ENCODE assay signal across 11 cellular contexts in genomic region chrX:84907324-84907946, GRCh38.
DNase-seq lines count a peak whose midpoint lies in the region; ATAC-seq, FAIRE-seq and TF ChIP-seq lines count a peak whose summit lies in the region.
"Had no signal": no experiment of that assay in that cellular context is flagged by ENCODE, and none has a peak within 500 bp of the region (broad histone marks: within the 10 kb centered on the region; RNA-seq: fewer than 3 reads in every experiment).

No MANE protein-coding gene starts in this region.

- H3K9me3 ChIP-seq in A549 (no peaks in the 10 kb centered on the region), HCT116 (ENCODE audit: control insufficient read depth in 1 of 2, insufficient read depth in 1 of 2, low read depth in 1 of 2, low read length in 2 of 2) (no peaks in the 10 kb centered on the region)
- H3K9me3 ChIP-seq: SJSA1 had no signal

- WGBS in A549 (ENCODE audit: missing lambda C conversion rate) = 0% methylated on average over 5 of the region's 5 CpGs

- H3K4me1 ChIP-seq in A549 (no peaks in the 10 kb centered on the region), HCT116 (ENCODE audit: control insufficient read depth in 1 of 2, insufficient read depth in 2 of 2, low read length in 2 of 2) (no peaks in the 10 kb centered on the region)
- H3K4me1 ChIP-seq: SJSA1 had no signal

- H3K4me2 ChIP-seq in A549 = peak overlapping the region; percentile 37; the same call in 1 of the 3 replicates
- peak overlapping the region; percentile 17; the same call in 1 of the 2 replicates for H3K4me2 ChIP-seq in HCT116 (ENCODE audit: low read length)

- no peak overlapping the region for H3K9ac ChIP-seq in HCT116 (ENCODE audit: low read length)

- TF ChIP-seq POLR2A in A549 (IDR thresholded peaks at IDR 0.05; ENCODE audit: low read length) (no peak), HCT116 (IDR thresholded peaks at IDR 0.05; ENCODE audit: borderline replicate concordance, extremely low read depth, insufficient read depth, insufficient read length) (no peak)

- TF ChIP-seq EP300 in A549 (IDR thresholded peaks at IDR 0.05) = no peak

- H3K4me3 ChIP-seq in A549 = no peak overlapping the region
- H3K4me3 ChIP-seq in HCT116 (replicated peaks in 1 of 2; ENCODE audit: low read depth in 1 of 2, low read length in 2 of 2) = no peak overlapping the region
- no peak overlapping the region for H3K4me3 ChIP-seq in kidney epithelial cell (ENCODE audit: low read depth, low read length)
- H3K4me3 ChIP-seq: SJSA1 had no signal

- FAIRE-seq in A549 (lab: Jason Lieb, UNC) = no peak

- POLR2A ChIA-PET in A549 (lab: Yijun Ruan, JAX) = no interaction called here
- POLR2A ChIA-PET in HCT116 (lab: Charles Lee) = no interaction called here

- intact Hi-C loops in HCT116 (cut with micrococcal nuclease) = loop anchor here (5.0 kb wide), 1 partner anchor 175 kb away; no protein-coding TSS in a partner anchor
- intact Hi-C loops in sciatic nerve (cut with DNase I) = no loop called here
- intact Hi-C loops in head of caudate nucleus (cut with DNase I) = no loop called here

- peak in 1 of 2 experiments; percentile 11 for DNase-seq in A549 (ENCODE audit: low read depth in 1 of 2, low spot score in 1 of 2)
- no peak for DNase-seq in HCT116 (ENCODE audit: low read depth, low spot score)
- peak; percentile 6 for DNase-seq in SW480 (ENCODE audit: low spot score)
- no peak for DNase-seq in kidney epithelial cell (ENCODE audit: low read depth)
- no peak for DNase-seq in sciatic nerve (ENCODE audit: low spot score)
- DNase-seq in head of caudate nucleus = no peak
- no peak for DNase-seq in HuH-7.5 (ENCODE audit: low spot score)
- no peak for DNase-seq in NCI-H446 (lab: John Stamatoyannopoulos, UW)
- DNase-seq: activated naive CD4-positive, alpha-beta T cell treated with anti-CD3 and anti-CD28 coated beads, Interleukin-2, amount 10 ng/mL, durations not matched to agents 7 days and 5 days had no signal

- no peak; the same call in 1 of the 3 replicates for TF ChIP-seq CTCF in A549 (IDR thresholded peaks at IDR 0.05)
- peak in 1 of 3 experiments; percentile 36; a peak in 1 of 6 replicates for TF ChIP-seq CTCF in HCT116 (IDR thresholded peaks at IDR 0.05 in 2 of 3, conservative IDR thresholded peaks at IDR 0.05 in 1 of 3; ENCODE audit: borderline replicate concordance in 1 of 3, insufficient read depth in 1 of 3, low read depth in 2 of 3, low read length in 2 of 3)
- TF ChIP-seq CTCF in kidney epithelial cell (IDR thresholded peaks at IDR 0.05; ENCODE audit: insufficient read depth, low read length, poor library complexity, severe bottlenecking) = peak; percentile 8

- BruUV-seq in HCT116 (replicated peaks; lab: Mats Ljungman, UMichigan) = no TSS peak

- H3K36me3 ChIP-seq in HCT116 (ENCODE audit: control insufficient read depth in 1 of 2, insufficient read depth in 2 of 2, low read length in 2 of 2) (no peaks in the 10 kb centered on the region), kidney epithelial cell (ENCODE audit: control insufficient read depth, insufficient read depth, low read length) (no peaks in the 10 kb centered on the region)
- H3K36me3 ChIP-seq: SJSA1 had no signal

- CTCF ChIA-PET in A549 (lab: Yijun Ruan, JAX) (interaction anchor here (0.9 to 2.5 kb wide), 3 partner anchors 160 to 861 kb away, joined by 3 to 14 read pairs (median 3); no protein-coding TSS in a partner anchor), HCT116 (lab: Charles Lee) (interaction anchor here (1.1 to 1.6 kb wide), 3 partner anchors 146 to 178 kb away, joined by 3 to 9 read pairs (median 6); no protein-coding TSS in a partner anchor)

- no peaks in the 10 kb centered on the region for H3K79me2 ChIP-seq in HCT116 (ENCODE audit: insufficient read depth, low read length)

- H3K27ac ChIP-seq in A549 (no peak overlapping the region), HCT116 (ENCODE audit: low read depth, low read length) (no peak overlapping the region)
- H3K27ac ChIP-seq: HL-60, SJSA1 had no signal

- RAD21 ChIA-PET in HCT116 (lab: Charles Lee; ENCODE audit: low non-redundant PET in 1 of 2, low total read pairs in 2 of 2, uncharacterized antibody in 2 of 2, unreplicated experiment in 2 of 2) = no interaction called here

- H4K20me1 ChIP-seq in HCT116 (ENCODE audit: insufficient read depth) = no peaks in the 10 kb centered on the region

- TF ChIP-seq RAD21 in A549 (conservative IDR thresholded peaks at IDR 0.05 in 1 of 2, IDR thresholded peaks at IDR 0.05 in 1 of 2) = peak in 1 of 2 experiments; percentile 27; a peak in 1 of 5 replicates
- no peak for TF ChIP-seq RAD21 in HCT116 (IDR thresholded peaks at IDR 0.05; ENCODE audit: low read depth)

- no peak overlapping the region for H2AFZ ChIP-seq in HCT116 (ENCODE audit: low read depth, low read length, poor library complexity, severe bottlenecking)

- no peaks in the 10 kb centered on the region for H3K9me2 ChIP-seq in HCT116 (ENCODE audit: insufficient read depth)

- ATAC-seq in A549 (peak in 1 of 2 experiments; percentile 51; a peak in 2 of 6 replicates), HCT116 (no peak; the same call in 1 of the 2 replicates), sciatic nerve (no peak)

- H3K27me3 ChIP-seq in HCT116 (ENCODE audit: insufficient read depth, low read length) = no peaks in the 10 kb centered on the region
- H3K27me3 ChIP-seq in kidney epithelial cell (ENCODE audit: control insufficient read depth, insufficient read depth, low read length) = no peaks in the 10 kb centered on the region
- H3K27me3 ChIP-seq: SJSA1 had no signal

TF ChIP-seq in A549, 52 proteins besides CTCF, POLR2A, EP300 and RAD21:
- TF ChIP-seq SMC3 (IDR thresholded peaks at IDR 0.05) (peak; percentile 25; the same call in 2 of the 3 replicates), CBX8 (IDR thresholded peaks at IDR 0.05) (no peak)
TF ChIP-seq in A549: peak in this region for 1.

TF ChIP-seq in HCT116, 20 proteins besides CTCF, POLR2A, EP300 and RAD21 (continues in another document):
- TF ChIP-seq CEBPB (IDR thresholded peaks at IDR 0.05; ENCODE audit: low read depth) (no peak), REST (IDR thresholded peaks at IDR 0.05; ENCODE audit: low read depth) (no peak), JUND (IDR thresholded peaks at IDR 0.05) (no peak), EZH2phosphoT487 (IDR thresholded peaks at IDR 0.05; ENCODE audit: borderline replicate concordance) (no peak), SIN3A (IDR thresholded peaks at IDR 0.05; ENCODE audit: low read depth) (no peak), EGR1 (IDR thresholded peaks at IDR 0.05; ENCODE audit: low read depth) (no peak), TCF7L2 (IDR thresholded peaks at IDR 0.05; ENCODE audit: borderline replicate concordance, extremely low read depth, insufficient read depth, insufficient read length) (no peak), ZBTB33 (IDR thresholded peaks at IDR 0.05; ENCODE audit: extremely low read depth, insufficient replicate concordance, low read length) (no peak), SRF (IDR thresholded peaks at IDR 0.05; ENCODE audit: low read depth) (no peak), EZH2 (IDR thresholded peaks at IDR 0.05) (no peak), YY1 (IDR thresholded peaks at IDR 0.05; ENCODE audit: extremely low read depth, insufficient replicate concordance, low read depth, low read length) (no peak), MAX (IDR thresholded peaks at IDR 0.05) (no peak), ZFX (IDR thresholded peaks at IDR 0.05) (no peak), SP1 (IDR thresholded peaks at IDR 0.05; ENCODE audit: low read depth) (no peak), ZNF274 (IDR thresholded peaks at IDR 0.05; ENCODE audit: low read depth, low read length) (no peak)
